Comparison of ENCODE assay signal across 8 cellular contexts in genomic region chr7:2231992-2232765, GRCh38. TPM values are rescaled to one million over a fixed set of nuclear protein-coding genes. Genes with fewer than 3 reads are reported as not detected.
DNase-seq lines count a peak whose midpoint lies in the region; ATAC-seq and TF ChIP-seq lines count a peak whose summit lies in the region.

No MANE protein-coding gene starts in this region.

- ATAC-seq in GM19397 (IDR thresholded peaks at IDR 0.05; ENCODE audit: unreplicated experiment) (peak; percentile 30), HG03457 (IDR thresholded peaks at IDR 0.05; ENCODE audit: unreplicated experiment) (peak; percentile 23), natural killer cell (peak; percentile 47 to 65 (median 64))

- peak overlapping the region; percentile 85 for H3K4me3 ChIP-seq in WI38 (ENCODE audit: low read depth, low read length)

- no peaks in the 10 kb centered on the region for H3K9me3 Mint-ChIP-seq in natural killer cell

- peak overlapping the region; percentile 41 to 84 for H3K27ac Mint-ChIP-seq in natural killer cell

- no peaks in the 10 kb centered on the region for H3K36me3 Mint-ChIP-seq in natural killer cell

- H3K27me3 Mint-ChIP-seq in natural killer cell (ENCODE audit: low read depth in 2 of 2), result no peaks in the 10 kb centered on the region

- peak; percentile 57 to 68 for DNase-seq in erythroblast (lab: John Stamatoyannopoulos, UW)
- DNase-seq in natural killer cell, result no peak
- no peak for DNase-seq in NCI-H524 treated with DMSO at 0.1 percent for 48 hours (lab: John Stamatoyannopoulos, UW)
- no peak for DNase-seq in occipital lobe (lab: John Stamatoyannopoulos, UW)

- intact Hi-C loops in natural killer cell (cut with micrococcal nuclease), result loop anchor here (1.0 kb wide), 1 partner anchor 116 kb away; no protein-coding TSS in a partner anchor

- no peak for TF ChIP-seq CTCF in C4-2B (conservative IDR thresholded peaks at IDR 0.05)
- no peak for TF ChIP-seq CTCF in WI38 (IDR thresholded peaks at IDR 0.05; ENCODE audit: low read depth, low read length)
- no peak for TF ChIP-seq CTCF in natural killer cell (IDR thresholded peaks at IDR 0.05)

- H3K4me3 Mint-ChIP-seq in natural killer cell, result peak overlapping the region; percentile 88

- H3K27ac ChIP-seq in C4-2B, result peak overlapping the region; percentile 89

- TF ChIP-seq POLR2A in erythroblast (IDR thresholded peaks at IDR 0.05; ENCODE audit: low read length), result no peak

- peaks cover 28 to 35% of the 10 kb centered on the region in 2 donors for H3K4me1 Mint-ChIP-seq in natural killer cell

RNA-seq across cellular contexts. Expression of gene MAD1L1, which starts 0.6 kb away (rescaled TPM):
- total RNA-seq in natural killer cell (10 to 100 TPM; 53.6 to 81.2 (median 77.4) TPM), occipital lobe (24.2 TPM)

RNA-seq across cellular contexts. Expression of gene MRM2, which starts 9.8 kb away (rescaled TPM):
- total RNA-seq in natural killer cell, result 10 to 100 TPM in 2 of 3 donors, 1 to 10 TPM in 1; 7.9 to 12.0 (median 10.0) TPM
- total RNA-seq in occipital lobe, result 15.0 TPM

RNA-seq across cellular contexts. Expression of gene NUDT1, which starts 9.8 kb away (rescaled TPM):
- total RNA-seq in natural killer cell, result 10 to 100 TPM; 17.9 to 19.2 (median 18.2) TPM
- total RNA-seq in occipital lobe, result 13.7 TPM

Comparison
In these comparisons a context has a peak if more than half of its experiments do, and no peak if none do; other contexts are left out.
1. DNase-seq: peak in erythroblast (2 of 2); none in natural killer cell (single experiment), NCI-H524 treated with DMSO at 0.1 percent for 48 hours (single experiment) and occipital lobe (single experiment).
2. Peak in every context shown above with its lines, with median percentiles within 50 percentile points of each other: ATAC-seq.